In genomic region chr3:150300847-150301517, GRCh38 we compare ENCODE assay signal across 18 cellular contexts.
DNase-seq lines count a peak whose midpoint lies in the region; FAIRE-seq and TF ChIP-seq lines count a peak whose summit lies in the region.
"Had no signal": no experiment of that assay in that cellular context is flagged by ENCODE, and none has a peak within 500 bp of the region (broad histone marks: within the 10 kb centered on the region; RNA-seq: fewer than 3 reads in every experiment).

No MANE protein-coding gene starts in this region.

- H4K8ac ChIP-seq in H1 (ENCODE audit: extremely low read depth, insufficient read depth, low read length) (no peak overlapping the region), mesenchymal stem cell (ENCODE audit: low read length) (peak overlapping the region; percentile 52)

- no peaks in the 10 kb centered on the region for H3K27me3 ChIP-seq in ACC112 (ENCODE audit: insufficient read depth, low read length)
- H3K27me3 ChIP-seq in H1 (replicated peaks in 1 of 4; ENCODE audit: control insufficient read depth in 3 of 4, extremely low read depth in 1 of 4, insufficient read depth in 3 of 4, low read length in 3 of 4), result no peaks in the 10 kb centered on the region
- H3K27me3 ChIP-seq in mesenchymal stem cell (ENCODE audit: control insufficient read depth in 1 of 2, insufficient read depth in 1 of 2, low read length in 2 of 2), result no peaks in the 10 kb centered on the region
- H3K27me3 ChIP-seq: esophagus squamous epithelium, ovary had no signal

- H2BK5ac ChIP-seq in H1 (ENCODE audit: low read depth, low read length) (no peak overlapping the region), mesenchymal stem cell (ENCODE audit: low read depth, low read length, poor library complexity, severe bottlenecking) (no peak overlapping the region)

- H3K79me1 ChIP-seq in H1 (ENCODE audit: low read depth, low read length) (no peaks in the 10 kb centered on the region), mesenchymal stem cell (replicated peaks; ENCODE audit: low read length, poor library complexity, severe bottlenecking) (peaks cover 2% of the 10 kb centered on the region)

- H2BK15ac ChIP-seq in H1 (ENCODE audit: low read length) (no peak overlapping the region), mesenchymal stem cell (ENCODE audit: low read depth, poor library complexity, severe bottlenecking) (no peak overlapping the region)

- 90% methylated on average over 9 of the region's 9 CpGs; no CpG with 5 or more reads in 1 of the 2 experiments for WGBS in H1 (ENCODE audit: extremely low coverage in 1 of 2, insufficient coverage in 1 of 2, insufficient read length in 1 of 2, insufficient replicate concordance in 2 of 2, low coverage in 1 of 2, low lambda C conversion rate in 2 of 2, missing lambda C conversion rate in 1 of 2), 2 experiments
- 50% methylated on average over 8 of the region's 9 CpGs for WGBS in mesenchymal stem cell

- H2BK20ac ChIP-seq in H1 (ENCODE audit: low read length), result no peak overlapping the region

- H3K4me1 ChIP-seq in ACC112 (ENCODE audit: control insufficient read depth, insufficient read depth, low read length, unreplicated experiment) (peaks cover 25% of the 10 kb centered on the region), H1 (replicated peaks in 1 of 4; ENCODE audit: control insufficient read depth in 3 of 4, insufficient read depth in 4 of 4, low read length in 3 of 4) (peaks cover 0 to 5% (median 3%) of the 10 kb centered on the region in 4 experiments; a peak in 3 of 7 replicates), mesenchymal stem cell (ENCODE audit: control insufficient read depth, insufficient read depth, low read depth, low read length) (peaks cover 2% of the 10 kb centered on the region)
- H3K4me1 ChIP-seq: esophagus squamous epithelium, spleen had no signal

- H3K36me3 ChIP-seq in ACC112 (ENCODE audit: insufficient read depth, low read length) (no peaks in the 10 kb centered on the region), H1 (ENCODE audit: control insufficient read depth in 2 of 4, insufficient read depth in 4 of 4, low read length in 3 of 4) (no peaks in the 10 kb centered on the region), mesenchymal stem cell (ENCODE audit: control insufficient read depth in 1 of 2, insufficient read depth in 2 of 2, low read depth in 1 of 2, low read length in 2 of 2) (no peaks in the 10 kb centered on the region)
- H3K36me3 ChIP-seq: esophagus squamous epithelium, ovary, spleen had no signal

- DNase-seq in LoVo (ENCODE audit: low spot score) (peak; percentile 59), H1 (ENCODE audit: low read depth in 1 of 2, low spot score in 2 of 2) (no peak), mesenchymal stem cell (peak; percentile 44), CD1c-positive myeloid dendritic cell (ENCODE audit: extremely low spot score) (no peak), retina (no peak), NCI-H1092 treated with DMSO at 0.1 percent for 48 hours (lab: John Stamatoyannopoulos, UW) (no peak), putamen (ENCODE audit: low spot score) (no peak)
- DNase-seq: activated CD4-positive, alpha-beta T cell treated with anti-CD3 and anti-CD28 coated beads for 4 hours; activated CD8-positive, alpha-beta memory T cell treated with anti-CD3 and anti-CD28 coated beads, Interleukin-2, amount 50 U/mL, for 48 hours; activated naive CD4-positive, alpha-beta T cell treated with anti-CD3 and anti-CD28 coated beads, Interleukin-2, amount 50 U/mL, for 16 hours; CD4-positive, alpha-beta memory T cell; esophagus squamous epithelium; NCI-H1694; NCI-H446; ovary; spleen had no signal

- H2AK5ac ChIP-seq in H1 (ENCODE audit: low read depth, low read length) (no peak overlapping the region), mesenchymal stem cell (ENCODE audit: low read length, severe bottlenecking) (peak overlapping the region; percentile 79)

- H3K9ac ChIP-seq in H1 (replicated peaks in 1 of 4; ENCODE audit: extremely low read depth in 1 of 4, low read depth in 3 of 4, low read length in 3 of 4), result no peak overlapping the region
- no peak overlapping the region for H3K9ac ChIP-seq in mesenchymal stem cell (ENCODE audit: low read length)

- no peak overlapping the region for H4K91ac ChIP-seq in H1 (replicated peaks; ENCODE audit: insufficient read length, low read length)
- H4K91ac ChIP-seq in mesenchymal stem cell (ENCODE audit: low read length), result no peak overlapping the region

- H3K4ac ChIP-seq in H1 (replicated peaks; ENCODE audit: insufficient read length, low read depth, low read length) (no peak overlapping the region), mesenchymal stem cell (ENCODE audit: low read depth in 1 of 2, low read length in 2 of 2) (peak overlapping the region in 1 of 2 experiments; percentile 80)

- TF ChIP-seq RAD21 in H1 (IDR thresholded peaks at IDR 0.05 in 1 of 2, conservative IDR thresholded peaks at IDR 0.05 in 1 of 2; ENCODE audit: low read depth in 2 of 2, low read length in 2 of 2), result no peak

- no peaks in the 10 kb centered on the region for H3K9me3 ChIP-seq in H1 (ENCODE audit: insufficient read depth in 2 of 2, low read depth in 1 of 2, low read length in 1 of 2)
- H3K9me3 ChIP-seq in mesenchymal stem cell (ENCODE audit: control insufficient read depth, low read length), result no peaks in the 10 kb centered on the region
- H3K9me3 ChIP-seq: A549, esophagus squamous epithelium, ovary, spleen had no signal

- H3K4me3 ChIP-seq in ACC112 (ENCODE audit: low read depth, low read length) (no peak overlapping the region), H1 (ENCODE audit: extremely low read depth in 1 of 4, insufficient read depth in 2 of 4, low read depth in 3 of 4, low read length in 4 of 4) (no peak overlapping the region), mesenchymal stem cell (ENCODE audit: insufficient read depth in 1 of 2, low read depth in 1 of 2, low read length in 2 of 2) (no peak overlapping the region)
- H3K4me3 ChIP-seq: A549, esophagus squamous epithelium, ovary, spleen had no signal

- no peak overlapping the region for H3K27ac ChIP-seq in ACC112 (ENCODE audit: low read depth, low read length)
- no peak overlapping the region for H3K27ac ChIP-seq in H1 (ENCODE audit: low read depth, low read length)
- H3K27ac ChIP-seq in mesenchymal stem cell (ENCODE audit: low read length, poor library complexity, severe bottlenecking), result peak overlapping the region; percentile 47
- H3K27ac ChIP-seq: A549, esophagus squamous epithelium, ovary, spleen had no signal

- CTCF ChIA-PET in H1 (lab: Charles Lee; ENCODE audit: partially characterized antibody), result interaction anchor here (0.6 to 2.8 kb wide), 6 partner anchors 11 to 193 kb away, joined by 3 to 11 read pairs (median 4); no protein-coding TSS in a partner anchor

- H3K4me2 ChIP-seq in H1 (ENCODE audit: insufficient read depth in 1 of 2, low read depth in 2 of 2, low read length in 2 of 2), result no peak overlapping the region
- no peak overlapping the region for H3K4me2 ChIP-seq in mesenchymal stem cell (ENCODE audit: low read length, poor library complexity, severe bottlenecking)
- H3K4me2 ChIP-seq: A549 had no signal

- no peak overlapping the region for H3K56ac ChIP-seq in H1 (replicated peaks; ENCODE audit: insufficient read length, low read depth, low read length)

- TF ChIP-seq EP300 in H1 (IDR thresholded peaks at IDR 0.05; ENCODE audit: borderline replicate concordance in 1 of 2, low read depth in 2 of 2, low read length in 2 of 2), result no peak

- TF ChIP-seq CTCF in H1 (IDR thresholded peaks at IDR 0.05; ENCODE audit: control extremely low read depth in 1 of 3, insufficient read depth in 1 of 3, low read depth in 1 of 3, low read length in 3 of 3), result no peak

- POLR2A ChIA-PET in H1 (lab: Charles Lee; ENCODE audit: partially characterized antibody), result no interaction called here

- no peak overlapping the region for H2BK120ac ChIP-seq in H1 (replicated peaks; ENCODE audit: low read depth, low read length)
- H2BK120ac ChIP-seq in mesenchymal stem cell (ENCODE audit: low read depth, low read length), result no peak overlapping the region

- H3K18ac ChIP-seq in H1 (ENCODE audit: extremely low read depth, low read length), result no peak overlapping the region
- H3K18ac ChIP-seq in mesenchymal stem cell (ENCODE audit: low read depth in 1 of 2, low read length in 2 of 2), result peak overlapping the region; percentile 23 to 75

- no peaks in the 10 kb centered on the region for H4K20me1 ChIP-seq in H1 (replicated peaks in 1 of 2; ENCODE audit: control insufficient read depth in 1 of 2, insufficient read depth in 2 of 2, low read length in 2 of 2)

- no peaks in the 10 kb centered on the region; the same call in 1 of the 2 replicates for H3K23me2 ChIP-seq in H1 (ENCODE audit: low read depth, low read length)

- H3K14ac ChIP-seq in H1 (ENCODE audit: insufficient read length), result no peak overlapping the region
- no peak overlapping the region for H3K14ac ChIP-seq in mesenchymal stem cell (ENCODE audit: low read length in 2 of 2)

- no peak overlapping the region for H4K5ac ChIP-seq in H1 (ENCODE audit: insufficient read length, low read depth, low read length)

- FAIRE-seq in H1 (lab: Jason Lieb, UNC), result no peak
- FAIRE-seq: A549 had no signal

- H2AFZ ChIP-seq in ACC112 (ENCODE audit: low read length, unreplicated experiment), result peak overlapping the region; percentile 50
- H2AFZ ChIP-seq in H1 (ENCODE audit: low read length), result no peak overlapping the region; the same call in 1 of the 2 replicates
- H2AFZ ChIP-seq in mesenchymal stem cell (ENCODE audit: low read depth, low read length), result no peak overlapping the region

- H3K23ac ChIP-seq in H1 (ENCODE audit: insufficient read length) (no peak overlapping the region), mesenchymal stem cell (ENCODE audit: low read length in 2 of 2) (no peak overlapping the region)

- H2BK12ac ChIP-seq in H1 (ENCODE audit: low read depth, low read length) (peak overlapping the region; percentile 52; the same call in 1 of the 2 replicates), mesenchymal stem cell (ENCODE audit: low read length in 2 of 2) (peak overlapping the region; percentile 20 to 78)

- no peak for TF ChIP-seq POLR2A in H1 (IDR thresholded peaks at IDR 0.05; ENCODE audit: control extremely low read depth in 1 of 2, low read depth in 2 of 2, low read length in 2 of 2)

- H3K79me2 ChIP-seq in ACC112 (ENCODE audit: control insufficient read depth, insufficient read depth, low read length, unreplicated experiment), result no peaks in the 10 kb centered on the region
- no peaks in the 10 kb centered on the region for H3K79me2 ChIP-seq in H1 (ENCODE audit: control insufficient read depth in 1 of 2, insufficient read depth in 2 of 2, low read length in 2 of 2)

TF ChIP-seq in H1, 55 proteins besides CTCF, POLR2A, EP300 and RAD21 (continues in another document):
- TF ChIP-seq GTF2F1 (IDR thresholded peaks at IDR 0.05; ENCODE audit: borderline replicate concordance, low read depth, low read length), result no peak
- no peak for TF ChIP-seq ATF3 (IDR thresholded peaks at IDR 0.05; ENCODE audit: insufficient read depth, low read depth, low read length)
- no peak for TF ChIP-seq KDM4A (IDR thresholded peaks at IDR 0.05; ENCODE audit: low read depth, low read length, severe bottlenecking)
- no peak for TF ChIP-seq YY1 (IDR thresholded peaks at IDR 0.05; ENCODE audit: low read depth, low read length)
- no peak for TF ChIP-seq EZH2 (IDR thresholded peaks at IDR 0.05; ENCODE audit: low read depth, low read length, severe bottlenecking)

Comparison
In these comparisons a context has a peak if more than half of its experiments do, and no peak if none do; other contexts are left out.
1. DNase-seq: peak in LoVo (single experiment) and mesenchymal stem cell (single experiment); none in H1 (0 of 2), CD1c-positive myeloid dendritic cell (single experiment), retina (single experiment), NCI-H1092 treated with DMSO at 0.1 percent for 48 hours (single experiment) and putamen (single experiment).